In genomic region chr17:48128411-48128810, GRCh38 we compare ENCODE assay signal across 14 cellular contexts. TPM values are rescaled to one million over a fixed set of nuclear protein-coding genes. Genes with fewer than 3 reads are reported as not detected.
A peak's percentile ranks its signal among the peaks of the same experiment; 100 is the strongest.
DNase-seq lines count a peak whose midpoint lies in the region; ATAC-seq and TF ChIP-seq lines count a peak whose summit lies in the region.
"Had no signal": no experiment of that assay in that cellular context is flagged by ENCODE, and none has a peak within 500 bp of the region (broad histone marks: within the 10 kb centered on the region; RNA-seq: fewer than 3 reads in every experiment).

No MANE protein-coding gene starts in this region.

- H3K27ac ChIP-seq in WERI-Rb-1 (no peak overlapping the region), neural progenitor cell (peak overlapping the region; percentile 65)

- no peak overlapping the region for H2AFZ ChIP-seq in neural progenitor cell (replicated peaks)
- H2AFZ ChIP-seq: GM23338 had no signal

- H4K20me1 ChIP-seq in neural progenitor cell (ENCODE audit: low read depth) = peaks cover 2% of the 10 kb centered on the region

- no peaks in the 10 kb centered on the region for H3K9me3 ChIP-seq in BE2C
- no peaks in the 10 kb centered on the region for H3K9me3 ChIP-seq in WERI-Rb-1 (ENCODE audit: severe bottlenecking)
- H3K9me3 ChIP-seq in neural progenitor cell (ENCODE audit: low read depth) = no peaks in the 10 kb centered on the region

- H3K27ac Mint-ChIP-seq in neural progenitor cell = no peak overlapping the region
- H3K27ac Mint-ChIP-seq: CD4-positive, alpha-beta T cell; GM23338 had no signal

- H3K27me3 ChIP-seq in BE2C (no peaks in the 10 kb centered on the region), WERI-Rb-1 (ENCODE audit: insufficient read depth, low read depth, severe bottlenecking) (no peaks in the 10 kb centered on the region), neural progenitor cell (no peaks in the 10 kb centered on the region)

- H3K27me3 Mint-ChIP-seq in neural progenitor cell (ENCODE audit: insufficient read depth, low read depth) = peaks cover 7% of the 10 kb centered on the region
- H3K27me3 Mint-ChIP-seq: CD4-positive, alpha-beta T cell had no signal

- peak overlapping the region; percentile 25; the same call in 1 of the 2 replicates for H3K4me3 ChIP-seq in BE2C (ENCODE audit: low read depth, low read length)
- no peak overlapping the region for H3K4me3 ChIP-seq in WERI-Rb-1 (ENCODE audit: low read depth, low read length)
- no peak overlapping the region for H3K4me3 ChIP-seq in neural progenitor cell
- H3K4me3 ChIP-seq: GM12878, GM23338 had no signal

- no peak overlapping the region for H3K4me3 Mint-ChIP-seq in neural progenitor cell
- H3K4me3 Mint-ChIP-seq: CD4-positive, alpha-beta T cell; GM23338 had no signal

- peaks cover 41% of the 10 kb centered on the region for H3F3A ChIP-seq in neural progenitor cell (ENCODE audit: low read depth)

- H3K9ac ChIP-seq in neural progenitor cell = no peak overlapping the region

- ATAC-seq in HG02981 (IDR thresholded peaks at IDR 0.05; ENCODE audit: unreplicated experiment) = no peak
- ATAC-seq: GM12878, GM23338 had no signal

- no peak for TF ChIP-seq CTCF in BE2C (IDR thresholded peaks at IDR 0.05; ENCODE audit: low read depth, low read length)
- TF ChIP-seq CTCF in WERI-Rb-1 (IDR thresholded peaks at IDR 0.05; ENCODE audit: low read depth, low read length) = no peak
- TF ChIP-seq CTCF in neural progenitor cell (IDR thresholded peaks at IDR 0.05) = no peak

- no peaks in the 10 kb centered on the region for H3K79me2 ChIP-seq in neural progenitor cell (ENCODE audit: low read depth)

- peaks cover 41% of the 10 kb centered on the region for H3K4me1 ChIP-seq in BE2C
- peaks cover 35% of the 10 kb centered on the region for H3K4me1 ChIP-seq in neural progenitor cell

- DNase-seq in BE2C = peak; percentile 52
- DNase-seq in NCI-H524 (lab: John Stamatoyannopoulos, UW) = peak; percentile 35 to 73
- DNase-seq in WERI-Rb-1 = peak; percentile 77
- peak; percentile 52 for DNase-seq in neural progenitor cell (ENCODE audit: low spot score)
- DNase-seq in NCI-H1092 (lab: John Stamatoyannopoulos, UW) = no peak
- DNase-seq in iPS-NIHi7 (ENCODE audit: extremely low spot score) = no peak
- DNase-seq: ACHN; Calu3; CD4-positive, alpha-beta T cell; H7; IMR-90 had no signal

- H3K36me3 ChIP-seq in BE2C (no peaks in the 10 kb centered on the region), WERI-Rb-1 (peaks cover 10% of the 10 kb centered on the region), neural progenitor cell (no peaks in the 10 kb centered on the region)

- H3K4me1 Mint-ChIP-seq in neural progenitor cell = peaks cover 38% of the 10 kb centered on the region

- H3K4me2 ChIP-seq in neural progenitor cell = peak overlapping the region; percentile 62
- H3K4me2 ChIP-seq: GM23338 had no signal

- no peaks in the 10 kb centered on the region for H3K9me3 Mint-ChIP-seq in neural progenitor cell
- H3K9me3 Mint-ChIP-seq: CD4-positive, alpha-beta T cell; GM23338 had no signal

- H3K36me3 Mint-ChIP-seq in neural progenitor cell = peaks cover 6% of the 10 kb centered on the region

RNA-seq across cellular contexts. Expression of gene SNX11, which starts 20.8 kb away (rescaled TPM):
- polyA plus RNA-seq in BE2C (2012; ENCODE audit: insufficient read depth, insufficient read length, low read depth) = 15.1 TPM
- total RNA-seq in neural progenitor cell (ENCODE audit: low replicate concordance) = 23.4 and 26.2 TPM in 2 replicates

RNA-seq across cellular contexts. Expression of gene CBX1, which starts 27.1 kb away (rescaled TPM):
- 67.8 TPM for polyA plus RNA-seq in BE2C (2012; ENCODE audit: insufficient read depth, insufficient read length, low read depth)
- total RNA-seq in neural progenitor cell (ENCODE audit: low replicate concordance) = 206 and 208 TPM in 2 replicates

Comparison
In these comparisons a context has a peak if more than half of its experiments do, and no peak if none do; other contexts are left out.
1. DNase-seq: peak in BE2C (single experiment), NCI-H524 (2 of 2), WERI-Rb-1 (single experiment) and neural progenitor cell (single experiment); none in NCI-H1092 (single experiment) and iPS-NIHi7 (single experiment).